ENCODE assay signal across 8 cellular contexts in genomic region chr1:161117681-161118581, GRCh38. TPM values are rescaled to one million over a fixed set of nuclear protein-coding genes. Genes with fewer than 3 reads are reported as not detected.
DNase-seq lines count a peak whose midpoint lies in the region; ATAC-seq and TF ChIP-seq lines count a peak whose summit lies in the region.

Gene NIT1 (plus strand): TSS chr1:161118105. CDS start chr1:161118177, 72 bp downstream.
Gene PFDN2 (minus strand): TSS chr1:161118037. CDS start chr1:161118026, 11 bp downstream.

- H3K27ac ChIP-seq in right atrium auricular region (peak within 1 kb of the TSS; percentile 90 to 94), psoas muscle (peak within 1 kb of the TSS; percentile 97)

- H3K9me3 ChIP-seq in right atrium auricular region, result no peaks in the 10 kb centered on the region
- no peaks in the 10 kb centered on the region for H3K9me3 ChIP-seq in psoas muscle

- H3K4me3 Mint-ChIP-seq in T-helper 2 cell treated with Interferon-gamma antibody and Interleukin-4, amounts not matched to agents 5 μg/mL and 100 μg/mL, for 36 hours, result peak within 1 kb of the TSS; percentile 95

- H3K27me3 ChIP-seq in right atrium auricular region (no peaks in the 10 kb centered on the region), psoas muscle (ENCODE audit: insufficient read depth in 3 of 3, low read length in 2 of 3) (no peaks in the 10 kb centered on the region)

- intact Hi-C loops in psoas muscle (cut with DNase I), result no loop called here

- no peaks in the 10 kb centered on the region for H3K9me3 Mint-ChIP-seq in T-helper 2 cell treated with Interferon-gamma antibody and Interleukin-4, amounts not matched to agents 5 μg/mL and 100 μg/mL, for 36 hours

- H3K27me3 Mint-ChIP-seq in T-helper 2 cell treated with Interferon-gamma antibody and Interleukin-4, amounts not matched to agents 5 μg/mL and 100 μg/mL, for 36 hours (ENCODE audit: low read depth), result no peaks in the 10 kb centered on the region

- WGBS in psoas muscle, 3 donors, result 0 to 1% (median 0%) methylated on average over 57 to 59 of the region's 59 CpGs

- H3K36me3 ChIP-seq in right atrium auricular region (peaks cover 31% of the 10 kb centered on the region), psoas muscle (ENCODE audit: insufficient read depth in 1 of 2, low read depth in 1 of 2) (peaks cover 0 to 37% of the 10 kb centered on the region in 2 donors)

- peaks cover 45% of the 10 kb centered on the region for H3K36me3 Mint-ChIP-seq in T-helper 2 cell treated with Interferon-gamma antibody and Interleukin-4, amounts not matched to agents 5 μg/mL and 100 μg/mL, for 36 hours (ENCODE audit: low read depth)

- H3K4me1 ChIP-seq in right atrium auricular region (peaks cover 0 to 46% of the 10 kb centered on the region in 2 donors), psoas muscle (peaks cover 54% of the 10 kb centered on the region)

- ATAC-seq in GM18498 (IDR thresholded peaks at IDR 0.05; ENCODE audit: unreplicated experiment), result peak; percentile 85
- peak; percentile 77 for ATAC-seq in HG02852 (IDR thresholded peaks at IDR 0.05; ENCODE audit: unreplicated experiment)
- peak; percentile 82 to 91 (median 86) for ATAC-seq in psoas muscle

- H3K4me1 Mint-ChIP-seq in T-helper 2 cell treated with Interferon-gamma antibody and Interleukin-4, amounts not matched to agents 5 μg/mL and 100 μg/mL, for 36 hours (ENCODE audit: low read depth), result peaks cover 50% of the 10 kb centered on the region

- peak within 1 kb of the TSS; percentile 96 to 98 for H3K4me3 ChIP-seq in right atrium auricular region
- H3K4me3 ChIP-seq in psoas muscle, result peak within 1 kb of the TSS; percentile 83

- no peak for TF ChIP-seq CTCF in right atrium auricular region (IDR thresholded peaks at IDR 0.05)
- TF ChIP-seq CTCF in psoas muscle (IDR thresholded peaks at IDR 0.05), result no peak

- DNase-seq in NCI-H146 (lab: John Stamatoyannopoulos, UW) (peak; percentile 86), anterior cingulate cortex (lab: John Stamatoyannopoulos, UW) (peak; percentile 21 to 90 (median 79)), right atrium auricular region (ENCODE audit: low spot score) (peak; percentile 89), psoas muscle (peak; percentile 89 to 93), ureter (ENCODE audit: low spot score) (peak; percentile 88)
- peak; percentile 89 for DNase-seq in T-helper 2 cell treated with Interferon-gamma antibody and Interleukin-4, amounts not matched to agents 5 μg/mL and 100 μg/mL, for 36 hours (ENCODE audit: low spot score)

- H3K27ac Mint-ChIP-seq in T-helper 2 cell treated with Interferon-gamma antibody and Interleukin-4, amounts not matched to agents 5 μg/mL and 100 μg/mL, for 36 hours, result peak within 1 kb of the TSS; percentile 95

RNA-seq across cellular contexts. Expression of gene NIT1, which starts in this region (rescaled TPM):
- total RNA-seq in right atrium auricular region, result 10 to 100 TPM; 19.1 to 26.0 TPM
- total RNA-seq in psoas muscle, result 10 to 100 TPM; 20.1 to 43.8 (median 28.5) TPM
- polyA plus RNA-seq in psoas muscle, result 10 to 100 TPM; 24.0 to 39.9 (median 30.7) TPM
- 34.7 TPM for total RNA-seq in ureter

RNA-seq across cellular contexts. Expression of gene PFDN2, which starts in this region (rescaled TPM):
- 10 to 100 TPM; 39.9 to 42.2 TPM for total RNA-seq in right atrium auricular region
- 100 to 1,000 TPM in 3 of 4 donors, 10 to 100 TPM in 1; 60.2 to 144 (median 124) TPM for total RNA-seq in psoas muscle
- polyA plus RNA-seq in psoas muscle, result 100 to 1,000 TPM; 191 to 759 (median 235) TPM
- total RNA-seq in ureter, result 39.2 TPM

Comparison
In these comparisons a context has a peak if more than half of its experiments do, and no peak if none do; other contexts are left out.
1. Peak in every context shown above with its lines: DNase-seq, ATAC-seq, H3K4me3 ChIP-seq and H3K27ac ChIP-seq.